In the genomic region with DNA sequence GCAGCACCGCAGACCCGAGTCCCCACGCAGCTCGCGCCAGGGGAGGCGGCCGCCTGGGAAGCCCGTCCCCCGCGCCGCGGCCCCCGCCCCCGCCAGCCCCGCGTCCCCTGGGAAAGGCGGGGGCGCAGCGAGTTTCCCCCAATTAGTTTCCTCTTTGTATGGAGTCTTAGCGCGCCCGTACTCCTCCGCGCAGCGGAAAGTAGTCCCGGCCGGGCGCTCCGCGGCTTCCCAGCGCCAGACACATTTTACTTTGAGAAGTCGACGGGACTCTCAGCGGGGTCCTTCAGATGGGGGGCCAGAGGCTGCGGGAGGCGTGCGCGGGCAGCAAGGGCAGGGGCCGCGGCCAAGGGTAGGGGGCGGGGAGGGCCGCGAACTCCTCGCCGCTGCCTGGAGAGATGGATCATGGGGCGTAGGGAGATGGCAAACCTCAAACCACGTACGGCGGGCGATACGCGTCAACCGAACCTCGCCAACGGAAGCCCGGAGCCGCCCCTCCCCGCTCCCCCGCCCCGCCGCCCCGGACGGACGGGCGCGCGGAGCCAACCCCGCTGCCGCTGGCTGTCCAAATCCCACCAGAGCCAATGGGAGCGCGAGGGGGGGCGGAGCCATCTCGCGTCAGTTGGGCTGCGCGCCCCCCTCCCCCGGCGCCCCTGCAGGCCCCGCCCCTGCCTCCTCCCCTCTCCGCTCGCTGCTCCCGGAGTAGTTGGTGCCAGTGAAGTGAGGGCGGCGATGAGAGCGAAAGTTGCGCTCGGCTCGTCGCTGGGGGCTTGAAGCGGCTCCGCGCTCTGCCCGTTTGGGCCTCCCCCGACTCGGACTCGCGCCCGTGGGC, we compare ENCODE assay signal across 1 cellular context.
TF ChIP-seq lines count a peak whose summit lies in the region.

A gene (plus strand): TSS at position 706 of the 829 bp plus-strand sequence. CDS start 238 bp downstream, outside the sequence.

TF ChIP-seq in K562, 482 proteins besides CTCF, POLR2A, EP300 and RAD21 (continued from another document):
- TF ChIP-seq, protein P1, sequence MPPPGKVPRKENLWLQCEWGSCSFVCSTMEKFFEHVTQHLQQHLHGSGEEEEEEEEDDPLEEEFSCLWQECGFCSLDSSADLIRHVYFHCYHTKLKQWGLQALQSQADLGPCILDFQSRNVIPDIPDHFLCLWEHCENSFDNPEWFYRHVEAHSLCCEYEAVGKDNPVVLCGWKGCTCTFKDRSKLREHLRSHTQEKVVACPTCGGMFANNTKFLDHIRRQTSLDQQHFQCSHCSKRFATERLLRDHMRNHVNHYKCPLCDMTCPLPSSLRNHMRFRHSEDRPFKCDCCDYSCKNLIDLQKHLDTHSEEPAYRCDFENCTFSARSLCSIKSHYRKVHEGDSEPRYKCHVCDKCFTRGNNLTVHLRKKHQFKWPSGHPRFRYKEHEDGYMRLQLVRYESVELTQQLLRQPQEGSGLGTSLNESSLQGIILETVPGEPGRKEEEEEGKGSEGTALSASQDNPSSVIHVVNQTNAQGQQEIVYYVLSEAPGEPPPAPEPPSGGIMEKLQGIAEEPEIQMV (tag; conservative IDR thresholded peaks at IDR 0.05; ENCODE audit: low read depth): no peak
- TF ChIP-seq JUND (IDR thresholded peaks at IDR 0.05; ENCODE audit: borderline replicate concordance, low read depth, low read length) (no peak), JUND (tag; IDR thresholded peaks at IDR 0.05; ENCODE audit: borderline replicate concordance, low read depth, low read length) (0 out of 3 replicates have a peak, but pooled peaks have one; percentile 14), NCOA6 (IDR thresholded peaks at IDR 0.05) (no peak), ZNF175 (CRISPR knock-in tag; IDR thresholded peaks at IDR 0.05; ENCODE audit: low read depth) (no peak), SREBF2 (CRISPR knock-in tag; IDR thresholded peaks at IDR 0.05) (no peak), ARNT (IDR thresholded peaks at IDR 0.05) (no peak), XRCC3 (IDR thresholded peaks at IDR 0.05) (no peak), NCOR1 (IDR thresholded peaks at IDR 0.05) (peak; percentile 37), HNRNPUL1 (IDR thresholded peaks at IDR 0.05; ENCODE audit: low read length) (no peak), KAT7 (CRISPR knock-in tag; IDR thresholded peaks at IDR 0.05; ENCODE audit: borderline replicate concordance) (no peak), KDM1A (IDR thresholded peaks at IDR 0.05) (0 out of 4 replicates have a peak, but pooled peaks of 1 of the 2 experiments have one; percentile 16), POU5F1 (IDR thresholded peaks at IDR 0.05; ENCODE audit: borderline replicate concordance, low read depth, low read length, partially characterized antibody) (no peak), ATF7 (IDR thresholded peaks at IDR 0.05) (0 out of 2 replicates have a peak, but pooled peaks have one; percentile 35), MAFG (tag; conservative IDR thresholded peaks at IDR 0.05) (no peak), NFRKB (IDR thresholded peaks at IDR 0.05; ENCODE audit: low read depth) (0 out of 2 replicates have a peak, but pooled peaks have one; percentile 47), CSDE1 (IDR thresholded peaks at IDR 0.05) (no peak)
- TF ChIP-seq, protein P2, sequence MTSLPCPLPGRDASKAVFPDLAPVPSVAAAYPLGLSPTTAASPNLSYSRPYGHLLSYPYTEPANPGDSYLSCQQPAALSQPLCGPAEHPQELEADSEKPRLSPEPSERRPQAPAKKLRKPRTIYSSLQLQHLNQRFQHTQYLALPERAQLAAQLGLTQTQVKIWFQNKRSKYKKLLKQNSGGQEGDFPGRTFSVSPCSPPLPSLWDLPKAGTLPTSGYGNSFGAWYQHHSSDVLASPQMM (CRISPR knock-in tag; IDR thresholded peaks at IDR 0.05): no peak
- TF ChIP-seq, protein P3, sequence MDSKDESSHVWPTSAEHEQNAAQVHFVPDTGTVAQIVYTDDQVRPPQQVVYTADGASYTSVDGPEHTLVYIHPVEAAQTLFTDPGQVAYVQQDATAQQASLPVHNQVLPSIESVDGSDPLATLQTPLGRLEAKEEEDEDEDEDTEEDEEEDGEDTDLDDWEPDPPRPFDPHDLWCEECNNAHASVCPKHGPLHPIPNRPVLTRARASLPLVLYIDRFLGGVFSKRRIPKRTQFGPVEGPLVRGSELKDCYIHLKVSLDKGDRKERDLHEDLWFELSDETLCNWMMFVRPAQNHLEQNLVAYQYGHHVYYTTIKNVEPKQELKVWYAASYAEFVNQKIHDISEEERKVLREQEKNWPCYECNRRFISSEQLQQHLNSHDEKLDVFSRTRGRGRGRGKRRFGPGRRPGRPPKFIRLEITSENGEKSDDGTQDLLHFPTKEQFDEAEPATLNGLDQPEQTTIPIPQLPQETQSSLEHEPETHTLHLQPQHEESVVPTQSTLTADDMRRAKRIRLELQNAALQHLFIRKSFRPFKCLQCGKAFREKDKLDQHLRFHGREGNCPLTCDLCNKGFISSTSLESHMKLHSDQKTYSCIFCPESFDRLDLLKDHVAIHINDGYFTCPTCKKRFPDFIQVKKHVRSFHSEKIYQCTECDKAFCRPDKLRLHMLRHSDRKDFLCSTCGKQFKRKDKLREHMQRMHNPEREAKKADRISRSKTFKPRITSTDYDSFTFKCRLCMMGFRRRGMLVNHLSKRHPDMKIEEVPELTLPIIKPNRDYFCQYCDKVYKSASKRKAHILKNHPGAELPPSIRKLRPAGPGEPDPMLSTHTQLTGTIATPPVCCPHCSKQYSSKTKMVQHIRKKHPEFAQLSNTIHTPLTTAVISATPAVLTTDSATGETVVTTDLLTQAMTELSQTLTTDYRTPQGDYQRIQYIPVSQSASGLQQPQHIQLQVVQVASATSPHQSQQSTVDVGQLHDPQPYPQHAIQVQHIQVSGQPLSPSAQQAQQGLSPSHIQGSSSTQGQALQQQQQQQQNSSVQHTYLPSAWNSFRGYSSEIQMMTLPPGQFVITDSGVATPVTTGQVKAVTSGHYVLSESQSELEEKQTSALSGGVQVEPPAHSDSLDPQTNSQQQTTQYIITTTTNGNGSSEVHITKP (IDR thresholded peaks at IDR 0.05; ENCODE audit: partially characterized antibody): no peak
- TF ChIP-seq, protein P4, sequence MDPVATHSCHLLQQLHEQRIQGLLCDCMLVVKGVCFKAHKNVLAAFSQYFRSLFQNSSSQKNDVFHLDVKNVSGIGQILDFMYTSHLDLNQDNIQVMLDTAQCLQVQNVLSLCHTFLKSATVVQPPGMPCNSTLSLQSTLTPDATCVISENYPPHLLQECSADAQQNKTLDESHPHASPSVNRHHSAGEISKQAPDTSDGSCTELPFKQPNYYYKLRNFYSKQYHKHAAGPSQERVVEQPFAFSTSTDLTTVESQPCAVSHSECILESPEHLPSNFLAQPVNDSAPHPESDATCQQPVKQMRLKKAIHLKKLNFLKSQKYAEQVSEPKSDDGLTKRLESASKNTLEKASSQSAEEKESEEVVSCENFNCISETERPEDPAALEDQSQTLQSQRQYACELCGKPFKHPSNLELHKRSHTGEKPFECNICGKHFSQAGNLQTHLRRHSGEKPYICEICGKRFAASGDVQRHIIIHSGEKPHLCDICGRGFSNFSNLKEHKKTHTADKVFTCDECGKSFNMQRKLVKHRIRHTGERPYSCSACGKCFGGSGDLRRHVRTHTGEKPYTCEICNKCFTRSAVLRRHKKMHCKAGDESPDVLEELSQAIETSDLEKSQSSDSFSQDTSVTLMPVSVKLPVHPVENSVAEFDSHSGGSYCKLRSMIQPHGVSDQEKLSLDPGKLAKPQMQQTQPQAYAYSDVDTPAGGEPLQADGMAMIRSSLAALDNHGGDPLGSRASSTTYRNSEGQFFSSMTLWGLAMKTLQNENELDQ (CRISPR knock-in tag; IDR thresholded peaks at IDR 0.05; ENCODE audit: borderline replicate concordance): no peak
- TF ChIP-seq, protein P5, sequence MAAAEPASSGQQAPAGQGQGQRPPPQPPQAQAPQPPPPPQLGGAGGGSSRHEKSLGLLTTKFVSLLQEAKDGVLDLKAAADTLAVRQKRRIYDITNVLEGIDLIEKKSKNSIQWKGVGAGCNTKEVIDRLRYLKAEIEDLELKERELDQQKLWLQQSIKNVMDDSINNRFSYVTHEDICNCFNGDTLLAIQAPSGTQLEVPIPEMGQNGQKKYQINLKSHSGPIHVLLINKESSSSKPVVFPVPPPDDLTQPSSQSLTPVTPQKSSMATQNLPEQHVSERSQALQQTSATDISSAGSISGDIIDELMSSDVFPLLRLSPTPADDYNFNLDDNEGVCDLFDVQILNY (CRISPR knock-in tag; IDR thresholded peaks at IDR 0.05): no peak
- TF ChIP-seq, protein P6, sequence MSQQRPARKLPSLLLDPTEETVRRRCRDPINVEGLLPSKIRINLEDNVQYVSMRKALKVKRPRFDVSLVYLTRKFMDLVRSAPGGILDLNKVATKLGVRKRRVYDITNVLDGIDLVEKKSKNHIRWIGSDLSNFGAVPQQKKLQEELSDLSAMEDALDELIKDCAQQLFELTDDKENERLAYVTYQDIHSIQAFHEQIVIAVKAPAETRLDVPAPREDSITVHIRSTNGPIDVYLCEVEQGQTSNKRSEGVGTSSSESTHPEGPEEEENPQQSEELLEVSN (IDR thresholded peaks at IDR 0.05; ENCODE audit: borderline replicate concordance in 1 of 2, extremely low read depth in 1 of 2, insufficient read depth in 1 of 2, insufficient read length in 1 of 2, low read depth in 1 of 2, low read length in 1 of 2, poor library complexity in 1 of 2, severe bottlenecking in 1 of 2): no peak
